Comparison of ENCODE assay signal across 1 cellular context in genomic region chr1:31460027-31460426, GRCh38.
TF ChIP-seq lines count a peak whose summit lies in the region.

No MANE protein-coding gene starts in this region.

TF ChIP-seq in HepG2, 621 proteins besides CTCF, POLR2A, EP300 and RAD21 (continued from another document):
- TF ChIP-seq, protein P1, sequence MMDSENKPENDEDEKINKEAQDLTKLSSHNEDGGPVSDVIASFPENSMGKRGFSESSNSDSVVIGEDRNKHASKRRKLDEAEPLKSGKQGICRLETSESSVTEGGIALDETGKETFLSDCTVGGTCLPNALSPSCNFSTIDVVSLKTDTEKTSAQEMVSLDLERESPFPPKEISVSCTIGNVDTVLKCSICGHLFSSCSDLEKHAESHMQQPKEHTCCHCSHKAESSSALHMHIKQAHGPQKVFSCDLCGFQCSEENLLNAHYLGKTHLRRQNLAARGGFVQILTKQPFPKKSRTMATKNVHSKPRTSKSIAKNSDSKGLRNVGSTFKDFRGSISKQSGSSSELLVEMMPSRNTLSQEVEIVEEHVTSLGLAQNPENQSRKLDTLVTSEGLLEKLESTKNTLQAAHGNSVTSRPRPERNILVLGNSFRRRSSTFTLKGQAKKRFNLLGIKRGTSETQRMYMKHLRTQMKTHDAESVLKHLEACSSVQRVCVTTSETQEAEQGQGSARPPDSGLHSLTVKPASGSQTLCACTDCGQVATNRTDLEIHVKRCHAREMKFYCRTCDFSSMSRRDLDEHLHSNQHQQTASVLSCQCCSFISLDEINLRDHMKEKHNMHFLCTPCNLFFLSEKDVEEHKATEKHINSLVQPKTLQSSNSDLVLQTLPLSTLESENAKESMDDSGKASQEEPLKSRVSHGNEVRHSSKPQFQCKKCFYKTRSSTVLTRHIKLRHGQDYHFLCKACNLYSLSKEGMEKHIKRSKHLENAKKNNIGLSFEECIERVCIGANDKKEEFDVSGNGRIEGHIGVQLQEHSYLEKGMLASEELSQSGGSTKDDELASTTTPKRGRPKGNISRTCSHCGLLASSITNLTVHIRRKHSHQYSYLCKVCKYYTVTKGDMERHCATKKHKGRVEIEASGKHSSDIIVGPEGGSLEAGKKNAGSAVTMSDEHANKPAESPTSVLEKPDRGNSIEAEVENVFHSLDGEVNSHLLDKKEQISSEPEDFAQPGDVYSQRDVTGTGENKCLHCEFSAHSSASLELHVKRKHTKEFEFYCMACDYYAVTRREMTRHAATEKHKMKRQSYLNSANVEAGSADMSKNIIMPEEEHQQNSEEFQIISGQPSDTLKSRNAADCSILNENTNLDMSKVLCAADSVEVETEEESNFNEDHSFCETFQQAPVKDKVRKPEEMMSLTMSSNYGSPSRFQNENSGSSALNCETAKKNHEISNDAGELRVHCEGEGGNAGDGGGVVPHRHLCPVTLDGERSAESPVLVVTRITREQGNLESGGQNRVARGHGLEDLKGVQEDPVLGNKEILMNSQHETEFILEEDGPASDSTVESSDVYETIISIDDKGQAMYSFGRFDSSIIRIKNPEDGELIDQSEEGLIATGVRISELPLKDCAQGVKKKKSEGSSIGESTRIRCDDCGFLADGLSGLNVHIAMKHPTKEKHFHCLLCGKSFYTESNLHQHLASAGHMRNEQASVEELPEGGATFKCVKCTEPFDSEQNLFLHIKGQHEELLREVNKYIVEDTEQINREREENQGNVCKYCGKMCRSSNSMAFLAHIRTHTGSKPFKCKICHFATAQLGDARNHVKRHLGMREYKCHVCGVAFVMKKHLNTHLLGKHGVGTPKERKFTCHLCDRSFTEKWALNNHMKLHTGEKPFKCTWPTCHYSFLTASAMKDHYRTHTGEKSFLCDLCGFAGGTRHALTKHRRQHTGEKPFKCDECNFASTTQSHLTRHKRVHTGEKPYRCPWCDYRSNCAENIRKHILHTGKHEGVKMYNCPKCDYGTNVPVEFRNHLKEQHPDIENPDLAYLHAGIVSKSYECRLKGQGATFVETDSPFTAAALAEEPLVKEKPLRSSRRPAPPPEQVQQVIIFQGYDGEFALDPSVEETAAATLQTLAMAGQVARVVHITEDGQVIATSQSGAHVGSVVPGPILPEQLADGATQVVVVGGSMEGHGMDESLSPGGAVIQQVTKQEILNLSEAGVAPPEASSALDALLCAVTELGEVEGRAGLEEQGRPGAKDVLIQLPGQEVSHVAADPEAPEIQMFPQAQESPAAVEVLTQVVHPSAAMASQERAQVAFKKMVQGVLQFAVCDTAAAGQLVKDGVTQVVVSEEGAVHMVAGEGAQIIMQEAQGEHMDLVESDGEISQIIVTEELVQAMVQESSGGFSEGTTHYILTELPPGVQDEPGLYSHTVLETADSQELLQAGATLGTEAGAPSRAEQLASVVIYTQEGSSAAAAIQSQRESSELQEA (CRISPR knock-in tag; IDR thresholded peaks at IDR 0.05; ENCODE audit: not compliant biosample characterization): no peak
- TF ChIP-seq SMAD1 (CRISPR knock-in tag; IDR thresholded peaks at IDR 0.05; ENCODE audit: borderline replicate concordance, low read depth): no peak
- no peak for TF ChIP-seq EED (CRISPR knock-in tag; IDR thresholded peaks at IDR 0.05)
- no peak for TF ChIP-seq ZBTB3 (CRISPR knock-in tag; IDR thresholded peaks at IDR 0.05; ENCODE audit: borderline replicate concordance, low read depth)
- no peak for TF ChIP-seq ZNF703 (CRISPR knock-in tag; IDR thresholded peaks at IDR 0.05; ENCODE audit: borderline replicate concordance)
- TF ChIP-seq TBL1XR1 (IDR thresholded peaks at IDR 0.05; ENCODE audit: borderline replicate concordance, low read length, partially characterized antibody): no peak
- no peak for TF ChIP-seq MEIS1 (CRISPR knock-in tag; IDR thresholded peaks at IDR 0.05; ENCODE audit: borderline replicate concordance)
- TF ChIP-seq FUBP1 (CRISPR knock-in tag; IDR thresholded peaks at IDR 0.05; ENCODE audit: borderline replicate concordance): no peak
- TF ChIP-seq ATF1 (CRISPR knock-in tag; IDR thresholded peaks at IDR 0.05): no peak
- no peak for TF ChIP-seq RFXANK (CRISPR knock-in tag; IDR thresholded peaks at IDR 0.05)
- no peak for TF ChIP-seq PHF20 (CRISPR knock-in tag; IDR thresholded peaks at IDR 0.05)
- TF ChIP-seq ZNF777 (CRISPR knock-in tag; IDR thresholded peaks at IDR 0.05): no peak
- TF ChIP-seq, protein P2, sequence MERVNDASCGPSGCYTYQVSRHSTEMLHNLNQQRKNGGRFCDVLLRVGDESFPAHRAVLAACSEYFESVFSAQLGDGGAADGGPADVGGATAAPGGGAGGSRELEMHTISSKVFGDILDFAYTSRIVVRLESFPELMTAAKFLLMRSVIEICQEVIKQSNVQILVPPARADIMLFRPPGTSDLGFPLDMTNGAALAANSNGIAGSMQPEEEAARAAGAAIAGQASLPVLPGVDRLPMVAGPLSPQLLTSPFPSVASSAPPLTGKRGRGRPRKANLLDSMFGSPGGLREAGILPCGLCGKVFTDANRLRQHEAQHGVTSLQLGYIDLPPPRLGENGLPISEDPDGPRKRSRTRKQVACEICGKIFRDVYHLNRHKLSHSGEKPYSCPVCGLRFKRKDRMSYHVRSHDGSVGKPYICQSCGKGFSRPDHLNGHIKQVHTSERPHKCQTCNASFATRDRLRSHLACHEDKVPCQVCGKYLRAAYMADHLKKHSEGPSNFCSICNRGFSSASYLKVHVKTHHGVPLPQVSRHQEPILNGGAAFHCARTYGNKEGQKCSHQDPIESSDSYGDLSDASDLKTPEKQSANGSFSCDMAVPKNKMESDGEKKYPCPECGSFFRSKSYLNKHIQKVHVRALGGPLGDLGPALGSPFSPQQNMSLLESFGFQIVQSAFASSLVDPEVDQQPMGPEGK (CRISPR knock-in tag; IDR thresholded peaks at IDR 0.05): no peak
- TF ChIP-seq MED1 (CRISPR knock-in tag; IDR thresholded peaks at IDR 0.05): 0 out of 2 replicates have a peak, but pooled peaks have one; percentile 11
- no peak for TF ChIP-seq ZNF569 (CRISPR knock-in tag; IDR thresholded peaks at IDR 0.05; ENCODE audit: borderline replicate concordance)
- TF ChIP-seq ZMAT5 (CRISPR knock-in tag; IDR thresholded peaks at IDR 0.05; ENCODE audit: borderline replicate concordance, low read depth): no peak
- no peak for TF ChIP-seq CREB1 (IDR thresholded peaks at IDR 0.05)
- 0 out of 2 replicates have a peak, but pooled peaks have one; percentile 30 for TF ChIP-seq CREB1 (CRISPR knock-in tag; IDR thresholded peaks at IDR 0.05)
- TF ChIP-seq, protein P3, sequence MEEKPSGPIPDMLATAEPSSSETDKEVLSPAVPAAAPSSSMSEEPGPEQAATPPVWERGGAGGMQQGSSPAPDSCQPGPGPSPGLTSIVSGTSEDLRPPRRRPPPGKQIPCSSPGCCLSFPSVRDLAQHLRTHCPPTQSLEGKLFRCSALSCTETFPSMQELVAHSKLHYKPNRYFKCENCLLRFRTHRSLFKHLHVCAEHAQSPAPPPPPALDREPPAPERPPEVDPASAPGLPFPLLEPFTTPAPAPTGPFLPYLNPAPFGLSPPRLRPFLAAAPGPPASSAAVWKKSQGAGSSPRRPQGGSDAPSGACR (CRISPR knock-in tag; IDR thresholded peaks at IDR 0.05): no peak
- TF ChIP-seq STAG1 (CRISPR knock-in tag; IDR thresholded peaks at IDR 0.05): peak; percentile 58
- TF ChIP-seq CENPBD1 (CRISPR knock-in tag; IDR thresholded peaks at IDR 0.05; ENCODE audit: borderline replicate concordance, low read depth): no peak
- no peak for TF ChIP-seq NFE2 (CRISPR knock-in tag; IDR thresholded peaks at IDR 0.05)
- no peak for TF ChIP-seq EZH2 (conservative IDR thresholded peaks at IDR 0.05; ENCODE audit: low read depth, low read length)
- no peak for TF ChIP-seq NR2F1 (CRISPR knock-in tag; IDR thresholded peaks at IDR 0.05)
- TF ChIP-seq SMC3 (IDR thresholded peaks at IDR 0.05; ENCODE audit: low read length): peak; percentile 59
- no peak for TF ChIP-seq ZNF574 (CRISPR knock-in tag; IDR thresholded peaks at IDR 0.05)
- no peak for TF ChIP-seq MBNL3 (CRISPR knock-in tag; conservative IDR thresholded peaks at IDR 0.05)
- no peak for TF ChIP-seq ZFAT (CRISPR knock-in tag; conservative IDR thresholded peaks at IDR 0.05)
- no peak for TF ChIP-seq NFYC (CRISPR knock-in tag; IDR thresholded peaks at IDR 0.05)
- TF ChIP-seq NCOA5 (CRISPR knock-in tag; IDR thresholded peaks at IDR 0.05): no peak
- no peak for TF ChIP-seq AKAP8 (CRISPR knock-in tag; IDR thresholded peaks at IDR 0.05)
- peak; percentile 30; the same call in 1 of the 2 replicates for TF ChIP-seq HNF4A (CRISPR knock-in tag; IDR thresholded peaks at IDR 0.05)
- TF ChIP-seq, protein P4, sequence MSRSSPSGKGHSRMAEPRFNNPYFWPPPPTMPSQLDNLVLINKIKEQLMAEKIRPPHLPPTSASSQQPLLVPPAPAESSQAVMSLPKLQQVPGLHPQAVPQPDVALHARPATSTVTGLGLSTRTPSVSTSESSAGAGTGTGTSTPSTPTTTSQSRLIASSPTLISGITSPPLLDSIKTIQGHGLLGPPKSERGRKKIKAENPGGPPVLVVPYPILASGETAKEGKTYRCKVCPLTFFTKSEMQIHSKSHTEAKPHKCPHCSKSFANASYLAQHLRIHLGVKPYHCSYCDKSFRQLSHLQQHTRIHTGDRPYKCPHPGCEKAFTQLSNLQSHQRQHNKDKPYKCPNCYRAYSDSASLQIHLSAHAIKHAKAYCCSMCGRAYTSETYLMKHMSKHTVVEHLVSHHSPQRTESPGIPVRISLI (CRISPR knock-in tag; IDR thresholded peaks at IDR 0.05; ENCODE audit: borderline replicate concordance): 0 out of 2 replicates have a peak, but pooled peaks have one; percentile 13
- TF ChIP-seq ZNF678 (CRISPR knock-in tag; IDR thresholded peaks at IDR 0.05): no peak
